ENCODE assay signal across 36 cellular contexts in the genomic region with DNA sequence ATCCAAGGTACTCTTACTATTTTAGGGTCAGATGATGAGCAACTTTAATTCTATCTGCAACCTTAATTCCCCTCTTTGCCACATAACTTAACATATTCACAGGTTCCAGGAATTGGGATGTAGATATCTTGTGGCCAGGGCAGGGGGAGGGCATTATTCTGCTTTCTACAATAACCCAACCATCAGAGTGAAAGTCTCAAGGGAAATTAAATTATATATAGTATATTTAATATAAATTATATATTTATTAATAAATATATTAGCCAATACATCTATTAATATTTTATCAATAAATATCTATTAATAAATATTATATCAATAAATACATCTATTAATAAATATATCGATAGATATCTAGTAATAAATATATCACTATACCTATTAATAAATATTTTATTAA.
"Had no signal": no experiment of that assay in that cellular context is flagged by ENCODE, and none has a peak within 500 bp of the region (broad histone marks: within the 10 kb centered on the region; RNA-seq: fewer than 3 reads in every experiment).

No MANE protein-coding gene starts in this region.

- H3K4me1 ChIP-seq: adrenal gland, ascending aorta, body of pancreas, breast epithelium had no signal

- H3K36me3 Mint-ChIP-seq: activated naive CD4-positive, alpha-beta T cell treated with anti-CD3 and anti-CD28 coated beads, Interleukin-2, amount 10 ng/mL, durations not matched to agents 7 days and 5 days; activated naive CD4-positive, alpha-beta T cell treated with anti-CD3 and anti-CD28 coated beads, Interleukin-2, amount 50 U/mL, for 24 hours; activated naive CD4-positive, alpha-beta T cell treated with anti-CD3 and anti-CD28 coated beads, Interleukin-2, amount 50 U/mL, for 72 hours; activated naive CD8-positive, alpha-beta T cell; activated naive CD8-positive, alpha-beta T cell treated with anti-CD3 and anti-CD28 coated beads for 36 hours; activated naive CD8-positive, alpha-beta T cell treated with anti-CD3 and anti-CD28 coated beads, Interleukin-2, amount 10 ng/mL, durations not matched to agents 7 days and 5 days; brain had no signal

- H3K9me3 Mint-ChIP-seq: activated naive CD4-positive, alpha-beta T cell treated with anti-CD3 and anti-CD28 coated beads for 36 hours; activated naive CD4-positive, alpha-beta T cell treated with anti-CD3 and anti-CD28 coated beads, Interleukin-2, amount 10 ng/mL, durations not matched to agents 7 days and 5 days; activated naive CD4-positive, alpha-beta T cell treated with anti-CD3 and anti-CD28 coated beads, Interleukin-2, amount 50 U/mL, for 24 hours; activated naive CD4-positive, alpha-beta T cell treated with anti-CD3 and anti-CD28 coated beads, Interleukin-2, amount 50 U/mL, for 72 hours; activated naive CD8-positive, alpha-beta T cell treated with anti-CD3 and anti-CD28 coated beads for 36 hours; activated naive CD8-positive, alpha-beta T cell treated with anti-CD3 and anti-CD28 coated beads, Interleukin-2, amount 10 ng/mL, durations not matched to agents 7 days and 5 days; activated naive CD8-positive, alpha-beta T cell treated with anti-CD3 and anti-CD28 coated beads, Interleukin-2, amount 50 U/mL, for 24 hours; activated T-cell treated with anti-CD3 and anti-CD28 coated beads, Interleukin-2, amount 50 U/mL, for 4 hours; activated T-cell treated with anti-CD3 and anti-CD28 coated beads, Interleukin-2, amount 50 U/mL, for 72 hours; activated T-helper 1 cell treated with anti-CD3 and anti-CD28 coated beads, Interleukin-12 subunit alpha, Interleukin-12 subunit beta, Interleukin-2, Interleukin-4 antibody, amounts not matched to agents 30 ng/mL and 10 ng/mL and 1 ng/mL, durations not matched to agents 14 hours and 24 hours and 36 hours; activated T-helper 17 cell treated with anti-CD3 and anti-CD28 coated beads, Interleukin-2, amount 50 U/mL, for 72 hours; activated T-helper 2 cell treated with anti-CD3 and anti-CD28 coated beads, Interferon-gamma antibody, Interleukin-2, Interleukin-4, amounts not matched to agents 10 μg/mL and 5 μg/mL and 100 μg/mL, durations not matched to agents 14 hours and 24 hours and 36 hours; brain; central memory CD8-positive, alpha-beta T cell had no signal

- ATAC-seq: activated naive CD4-positive, alpha-beta T cell treated with anti-CD3 and anti-CD28 coated beads, Interleukin-2, amount 50 U/mL, for 72 hours; activated naive CD8-positive, alpha-beta T cell treated with anti-CD3 and anti-CD28 coated beads, Interleukin-2, amount 50 U/mL, for 24 hours; activated T-cell treated with anti-CD3 and anti-CD28 coated beads, Interleukin-2, amount 50 U/mL, for 4 hours; activated T-helper 17 cell treated with anti-CD3 and anti-CD28 coated beads, Interleukin-2, amount 50 U/mL, for 72 hours; body of pancreas had no signal

- H3K9me3 ChIP-seq: adrenal gland, ascending aorta, body of pancreas, breast epithelium had no signal

- H3K4me1 Mint-ChIP-seq: activated naive CD4-positive, alpha-beta T cell treated with anti-CD3 and anti-CD28 coated beads, Interleukin-2, amount 10 ng/mL, durations not matched to agents 7 days and 5 days; activated naive CD4-positive, alpha-beta T cell treated with anti-CD3 and anti-CD28 coated beads, Interleukin-2, amount 50 U/mL, for 24 hours; activated naive CD8-positive, alpha-beta T cell treated with anti-CD3 and anti-CD28 coated beads for 36 hours; activated naive CD8-positive, alpha-beta T cell treated with anti-CD3 and anti-CD28 coated beads, Interleukin-2, amount 50 U/mL, for 24 hours; activated T-helper 17 cell treated with anti-CD3 and anti-CD28 coated beads, Interleukin-2, amount 50 U/mL, for 72 hours; central memory CD8-positive, alpha-beta T cell had no signal

- H3K4me3 Mint-ChIP-seq: activated naive CD4-positive, alpha-beta T cell treated with anti-CD3 and anti-CD28 coated beads for 36 hours; activated naive CD4-positive, alpha-beta T cell treated with anti-CD3 and anti-CD28 coated beads, Interleukin-2, amount 10 ng/mL, durations not matched to agents 7 days and 5 days; activated naive CD4-positive, alpha-beta T cell treated with anti-CD3 and anti-CD28 coated beads, Interleukin-2, amount 50 U/mL, for 24 hours; activated naive CD8-positive, alpha-beta T cell; activated naive CD8-positive, alpha-beta T cell treated with anti-CD3 and anti-CD28 coated beads for 36 hours; activated naive CD8-positive, alpha-beta T cell treated with anti-CD3 and anti-CD28 coated beads, Interleukin-2, amount 10 ng/mL, durations not matched to agents 7 days and 5 days; activated naive CD8-positive, alpha-beta T cell treated with anti-CD3 and anti-CD28 coated beads, Interleukin-2, amount 50 U/mL, for 24 hours; activated T-cell treated with anti-CD3 and anti-CD28 coated beads, Interleukin-2, amount 50 U/mL, for 4 hours; activated T-cell treated with anti-CD3 and anti-CD28 coated beads, Interleukin-2, amount 50 U/mL, for 72 hours; activated T-helper 1 cell treated with anti-CD3 and anti-CD28 coated beads, Interleukin-12 subunit alpha, Interleukin-12 subunit beta, Interleukin-2, Interleukin-4 antibody, amounts not matched to agents 30 ng/mL and 10 ng/mL and 1 ng/mL, durations not matched to agents 14 hours and 24 hours and 36 hours; activated T-helper 17 cell treated with anti-CD3 and anti-CD28 coated beads, Interleukin-2, amount 50 U/mL, for 72 hours; brain; central memory CD8-positive, alpha-beta T cell had no signal

- DNase-seq: activated effector memory CD4-positive, alpha-beta T cell treated with anti-CD3 and anti-CD28 coated beads, Interleukin-2, amount 50 U/mL, for 16 hours; activated effector memory CD4-positive, alpha-beta T cell treated with Interleukin-2 at 50 U/mL for 16 hours; activated gamma-delta T cell; activated gamma-delta T cell treated with Interleukin-2 at 50 U/mL for 16 hours; activated naive CD4-positive, alpha-beta T cell; activated naive CD4-positive, alpha-beta T cell treated with anti-CD3 and anti-CD28 coated beads for 36 hours; activated naive CD4-positive, alpha-beta T cell treated with anti-CD3 and anti-CD28 coated beads, Interleukin-2, amount 10 ng/mL, durations not matched to agents 7 days and 5 days; activated naive CD4-positive, alpha-beta T cell treated with anti-CD3 and anti-CD28 coated beads, Interleukin-2, amount 50 U/mL, for 16 hours; activated naive CD4-positive, alpha-beta T cell treated with Interleukin-2 at 50 U/mL for 16 hours; activated naive CD8-positive, alpha-beta T cell treated with anti-CD3 and anti-CD28 coated beads for 36 hours; activated naive CD8-positive, alpha-beta T cell treated with anti-CD3 and anti-CD28 coated beads, Interleukin-2, amount 10 ng/mL, durations not matched to agents 7 days and 5 days; activated naive CD8-positive, alpha-beta T cell treated with anti-CD3 and anti-CD28 coated beads, Interleukin-2, amount 50 U/mL, for 24 hours; activated T-cell treated with anti-CD3 and anti-CD28 coated beads, Interleukin-2, amount 50 U/mL, for 4 hours; activated T-cell treated with anti-CD3 and anti-CD28 coated beads, Interleukin-2, amount 50 U/mL, for 48 hours; activated T-cell treated with anti-CD3 and anti-CD28 coated beads, Interleukin-2, amount 50 U/mL, for 72 hours; adrenal gland; amniotic stem cell; amygdala; anterior cingulate cortex; aorta; body of pancreas; brain microvascular endothelial cell; caudate nucleus; central memory CD4-positive, alpha-beta T cell; cerebellar nuclear complex had no signal

- H3K27ac ChIP-seq: adrenal gland, ascending aorta, body of pancreas, brain microvascular endothelial cell, breast epithelium, cardiac muscle cell had no signal

- H3K4me3 ChIP-seq: adrenal gland, ascending aorta, body of pancreas, breast epithelium, cardiac muscle cell had no signal

- H3K27ac Mint-ChIP-seq: activated naive CD4-positive, alpha-beta T cell treated with anti-CD3 and anti-CD28 coated beads for 36 hours; activated naive CD4-positive, alpha-beta T cell treated with anti-CD3 and anti-CD28 coated beads, Interleukin-2, amount 10 ng/mL, durations not matched to agents 7 days and 5 days; activated naive CD4-positive, alpha-beta T cell treated with anti-CD3 and anti-CD28 coated beads, Interleukin-2, amount 50 U/mL, for 24 hours; activated naive CD4-positive, alpha-beta T cell treated with anti-CD3 and anti-CD28 coated beads, Interleukin-2, amount 50 U/mL, for 72 hours; activated naive CD8-positive, alpha-beta T cell; activated naive CD8-positive, alpha-beta T cell treated with anti-CD3 and anti-CD28 coated beads for 36 hours; activated naive CD8-positive, alpha-beta T cell treated with anti-CD3 and anti-CD28 coated beads, Interleukin-2, amount 10 ng/mL, durations not matched to agents 7 days and 5 days; activated naive CD8-positive, alpha-beta T cell treated with anti-CD3 and anti-CD28 coated beads, Interleukin-2, amount 50 U/mL, for 24 hours; activated T-cell treated with anti-CD3 and anti-CD28 coated beads, Interleukin-2, amount 50 U/mL, for 72 hours; activated T-helper 1 cell treated with anti-CD3 and anti-CD28 coated beads, Interleukin-12 subunit alpha, Interleukin-12 subunit beta, Interleukin-2, Interleukin-4 antibody, amounts not matched to agents 30 ng/mL and 10 ng/mL and 1 ng/mL, durations not matched to agents 14 hours and 24 hours and 36 hours; activated T-helper 17 cell treated with anti-CD3 and anti-CD28 coated beads, Interleukin-2, amount 50 U/mL, for 72 hours; activated T-helper 2 cell treated with anti-CD3 and anti-CD28 coated beads, Interferon-gamma antibody, Interleukin-2, Interleukin-4, amounts not matched to agents 10 μg/mL and 5 μg/mL and 100 μg/mL, durations not matched to agents 14 hours and 24 hours and 36 hours; brain had no signal

- H3K27me3 Mint-ChIP-seq: activated naive CD4-positive, alpha-beta T cell treated with anti-CD3 and anti-CD28 coated beads, Interleukin-2, amount 50 U/mL, for 24 hours; activated naive CD8-positive, alpha-beta T cell; activated naive CD8-positive, alpha-beta T cell treated with anti-CD3 and anti-CD28 coated beads for 36 hours; activated naive CD8-positive, alpha-beta T cell treated with anti-CD3 and anti-CD28 coated beads, Interleukin-2, amount 50 U/mL, for 24 hours; activated T-helper 17 cell treated with anti-CD3 and anti-CD28 coated beads, Interleukin-2, amount 50 U/mL, for 72 hours had no signal

- H3K36me3 ChIP-seq: adrenal gland, ascending aorta, brain microvascular endothelial cell, breast epithelium, cardiac muscle cell had no signal
